In genomic region chr19:56660381-56661105, GRCh38 we compare ENCODE assay signal across 11 cellular contexts. TPM values are rescaled to one million over a fixed set of nuclear protein-coding genes. Genes with fewer than 3 reads are reported as not detected.
DNase-seq lines count a peak whose midpoint lies in the region; ATAC-seq, FAIRE-seq and TF ChIP-seq lines count a peak whose summit lies in the region.
"Had no signal": no experiment of that assay in that cellular context is flagged by ENCODE, and none has a peak within 500 bp of the region (broad histone marks: within the 10 kb centered on the region; RNA-seq: fewer than 3 reads in every experiment).

No MANE protein-coding gene starts in this region.

- CTCF ChIA-PET in H1 (lab: Charles Lee; ENCODE audit: partially characterized antibody): no interaction called here

- H3K4me2 ChIP-seq in DND-41 (ENCODE audit: insufficient read depth, low read length) (no peak overlapping the region), Loucy (ENCODE audit: low read depth, low read length, poor library complexity, severe bottlenecking) (no peak overlapping the region), H1 (ENCODE audit: insufficient read depth in 1 of 2, low read depth in 2 of 2, low read length in 2 of 2) (no peak overlapping the region), mesenchymal stem cell (ENCODE audit: low read length, poor library complexity, severe bottlenecking) (no peak overlapping the region)

- H3F3A ChIP-seq in Loucy (ENCODE audit: low read depth): no peaks in the 10 kb centered on the region

- H4K8ac ChIP-seq in H1 (ENCODE audit: extremely low read depth, insufficient read depth, low read length) (no peak overlapping the region), mesenchymal stem cell (ENCODE audit: low read length) (no peak overlapping the region)

- H2BK5ac ChIP-seq in H1 (ENCODE audit: low read depth, low read length) (no peak overlapping the region), mesenchymal stem cell (ENCODE audit: low read depth, low read length, poor library complexity, severe bottlenecking) (no peak overlapping the region)

- no peak for TF ChIP-seq POLR2A in H1 (IDR thresholded peaks at IDR 0.05; ENCODE audit: control extremely low read depth in 1 of 2, low read depth in 2 of 2, low read length in 2 of 2)

- no peak overlapping the region for H2BK15ac ChIP-seq in H1 (ENCODE audit: low read length)
- H2BK15ac ChIP-seq in mesenchymal stem cell (ENCODE audit: low read depth, poor library complexity, severe bottlenecking): no peak overlapping the region

- no peak overlapping the region for H2AK5ac ChIP-seq in H1 (ENCODE audit: low read depth, low read length)
- no peak overlapping the region for H2AK5ac ChIP-seq in mesenchymal stem cell (ENCODE audit: low read length, severe bottlenecking)

- no peak overlapping the region for H4K91ac ChIP-seq in H1 (replicated peaks; ENCODE audit: insufficient read length, low read length)
- no peak overlapping the region for H4K91ac ChIP-seq in mesenchymal stem cell (ENCODE audit: low read length)

- H3K56ac ChIP-seq in H1 (replicated peaks; ENCODE audit: insufficient read length, low read depth, low read length): no peak overlapping the region

- FAIRE-seq in H1 (lab: Jason Lieb, UNC): no peak

- in situ Hi-C loops in brain microvascular endothelial cell (cut with HindIII; ENCODE audit: low pct_ligation_motif_present, low sequenced_read_pairs): no loop called here

- no peak for ATAC-seq in DND-41 (ENCODE audit: insufficient read depth, low read depth)

- H3K23me2 ChIP-seq in H1 (ENCODE audit: low read depth, low read length): no peaks in the 10 kb centered on the region

- no peak overlapping the region for H2AFZ ChIP-seq in DND-41 (ENCODE audit: low read depth, low read length)
- no peak overlapping the region for H2AFZ ChIP-seq in Loucy (ENCODE audit: low read length)
- no peak overlapping the region for H2AFZ ChIP-seq in H1 (ENCODE audit: low read length)
- no peak overlapping the region for H2AFZ ChIP-seq in mesenchymal stem cell (ENCODE audit: low read depth, low read length)

- TF ChIP-seq RAD21 in H1 (IDR thresholded peaks at IDR 0.05 in 1 of 2, conservative IDR thresholded peaks at IDR 0.05 in 1 of 2; ENCODE audit: low read depth in 2 of 2, low read length in 2 of 2): peak in 1 of 2 experiments; percentile 18; a peak in 2 of 4 replicates

- no peak overlapping the region for H3K18ac ChIP-seq in H1 (ENCODE audit: extremely low read depth, low read length)
- H3K18ac ChIP-seq in mesenchymal stem cell (ENCODE audit: low read depth in 1 of 2, low read length in 2 of 2): no peak overlapping the region

- H3K27me3 ChIP-seq in DND-41 (ENCODE audit: insufficient read depth, low read length, poor library complexity) (no peaks in the 10 kb centered on the region), Loucy (ENCODE audit: insufficient read depth, low read length, poor library complexity, severe bottlenecking) (no peaks in the 10 kb centered on the region), H1 (replicated peaks in 1 of 4; ENCODE audit: control insufficient read depth in 3 of 4, extremely low read depth in 1 of 4, insufficient read depth in 3 of 4, low read length in 3 of 4) (no peaks in the 10 kb centered on the region), brain microvascular endothelial cell (replicated peaks) (no peaks in the 10 kb centered on the region), mesenchymal stem cell (ENCODE audit: control insufficient read depth in 1 of 2, insufficient read depth in 1 of 2, low read length in 2 of 2) (no peaks in the 10 kb centered on the region)

- no peak overlapping the region for H3K27ac ChIP-seq in DND-41 (ENCODE audit: low read length)
- no peak overlapping the region for H3K27ac ChIP-seq in H1 (ENCODE audit: low read depth, low read length)
- H3K27ac ChIP-seq in brain microvascular endothelial cell: no peak overlapping the region
- H3K27ac ChIP-seq in mesenchymal stem cell (ENCODE audit: low read length, poor library complexity, severe bottlenecking): no peak overlapping the region

- no peaks in the 10 kb centered on the region for H4K20me1 ChIP-seq in DND-41 (ENCODE audit: insufficient read depth, low read length)
- H4K20me1 ChIP-seq in Loucy (ENCODE audit: insufficient read depth, low read length, poor library complexity, severe bottlenecking): no peaks in the 10 kb centered on the region
- no peaks in the 10 kb centered on the region for H4K20me1 ChIP-seq in H1 (replicated peaks in 1 of 2; ENCODE audit: control insufficient read depth in 1 of 2, insufficient read depth in 2 of 2, low read length in 2 of 2)

- H2BK20ac ChIP-seq in H1 (ENCODE audit: low read length): no peak overlapping the region

- no peak for TF ChIP-seq EP300 in H1 (IDR thresholded peaks at IDR 0.05; ENCODE audit: borderline replicate concordance in 1 of 2, low read depth in 2 of 2, low read length in 2 of 2)

- no peak overlapping the region for H4K5ac ChIP-seq in H1 (ENCODE audit: insufficient read length, low read depth, low read length)

- no peak overlapping the region for H3K14ac ChIP-seq in H1 (ENCODE audit: insufficient read length)
- no peak overlapping the region for H3K14ac ChIP-seq in mesenchymal stem cell (ENCODE audit: low read length in 2 of 2)

- H3K9me2 ChIP-seq in Loucy (replicated peaks; ENCODE audit: low read depth, low read length): no peaks in the 10 kb centered on the region

- H3K36me3 ChIP-seq in DND-41 (ENCODE audit: insufficient read depth, low read length) (no peaks in the 10 kb centered on the region), Loucy (ENCODE audit: insufficient read depth, low read length) (no peaks in the 10 kb centered on the region), H1 (ENCODE audit: control insufficient read depth in 2 of 4, insufficient read depth in 4 of 4, low read length in 3 of 4) (no peaks in the 10 kb centered on the region; a peak in 1 of 8 replicates), brain microvascular endothelial cell (replicated peaks) (no peaks in the 10 kb centered on the region), mesenchymal stem cell (ENCODE audit: control insufficient read depth in 1 of 2, insufficient read depth in 2 of 2, low read depth in 1 of 2, low read length in 2 of 2) (peaks cover 0 to 5% of the 10 kb centered on the region in 2 experiments)

- H3K9ac ChIP-seq in DND-41 (ENCODE audit: low read depth, low read length) (no peak overlapping the region), Loucy (ENCODE audit: low read depth, low read length, poor library complexity, severe bottlenecking) (no peak overlapping the region), H1 (replicated peaks in 1 of 4; ENCODE audit: extremely low read depth in 1 of 4, low read depth in 3 of 4, low read length in 3 of 4) (no peak overlapping the region), mesenchymal stem cell (ENCODE audit: low read length) (no peak overlapping the region)

- H3K4me1 ChIP-seq in DND-41 (ENCODE audit: insufficient read depth, low read length): no peaks in the 10 kb centered on the region
- H3K4me1 ChIP-seq in Loucy (ENCODE audit: insufficient read depth, low read length, poor library complexity, severe bottlenecking): no peaks in the 10 kb centered on the region
- H3K4me1 ChIP-seq in H1 (replicated peaks in 1 of 4; ENCODE audit: control insufficient read depth in 3 of 4, insufficient read depth in 4 of 4, low read length in 3 of 4): no peaks in the 10 kb centered on the region
- no peaks in the 10 kb centered on the region for H3K4me1 ChIP-seq in mesenchymal stem cell (ENCODE audit: control insufficient read depth, insufficient read depth, low read depth, low read length)

- POLR2A ChIA-PET in H1 (lab: Charles Lee; ENCODE audit: partially characterized antibody): no interaction called here

- TF ChIP-seq CTCF in DND-41 (IDR thresholded peaks at IDR 0.05; ENCODE audit: borderline replicate concordance, extremely low read depth, low read length, poor library complexity, severe bottlenecking) (peak; percentile 37), Loucy (conservative IDR thresholded peaks at IDR 0.05; ENCODE audit: low read length) (0 out of 2 replicates have a peak, but pooled peaks have one; percentile 9), H1 (IDR thresholded peaks at IDR 0.05; ENCODE audit: control extremely low read depth in 1 of 3, insufficient read depth in 1 of 3, low read depth in 1 of 3, low read length in 3 of 3) (peak in 2 of 3 experiments; percentile 8 to 10; a peak in 2 of 4 replicates), brain microvascular endothelial cell (IDR thresholded peaks at IDR 0.05; ENCODE audit: low read depth, low read length, missing control alignments) (no peak)

- H2BK12ac ChIP-seq in H1 (ENCODE audit: low read depth, low read length): no peak overlapping the region
- H2BK12ac ChIP-seq in mesenchymal stem cell (ENCODE audit: low read length in 2 of 2): no peak overlapping the region

- peaks cover 5% of the 10 kb centered on the region for H3K9me3 ChIP-seq in DND-41 (ENCODE audit: insufficient read depth, low read length, severe bottlenecking)
- peaks cover 8% of the 10 kb centered on the region; the same call in 1 of the 2 replicates for H3K9me3 ChIP-seq in Loucy (ENCODE audit: insufficient read depth, low read depth, low read length)
- H3K9me3 ChIP-seq in H1 (ENCODE audit: insufficient read depth in 2 of 2, low read depth in 1 of 2, low read length in 1 of 2): peaks cover 48 to 82% of the 10 kb centered on the region in 2 experiments
- peaks cover 28% of the 10 kb centered on the region for H3K9me3 ChIP-seq in mesenchymal stem cell (ENCODE audit: control insufficient read depth, low read length)

- H3K79me2 ChIP-seq in DND-41 (ENCODE audit: insufficient read depth, low read length): no peaks in the 10 kb centered on the region
- H3K79me2 ChIP-seq in Loucy (ENCODE audit: insufficient read depth, low read length): no peaks in the 10 kb centered on the region
- no peaks in the 10 kb centered on the region for H3K79me2 ChIP-seq in H1 (ENCODE audit: control insufficient read depth in 1 of 2, insufficient read depth in 2 of 2, low read length in 2 of 2)

- no peak overlapping the region for H3K23ac ChIP-seq in H1 (ENCODE audit: insufficient read length)
- H3K23ac ChIP-seq in mesenchymal stem cell (ENCODE audit: low read length in 2 of 2): no peak overlapping the region

- DNase-seq in DND-41: no peak
- DNase-seq in H1 (ENCODE audit: low read depth in 1 of 2, low spot score in 2 of 2): no peak
- DNase-seq in occipital lobe (lab: John Stamatoyannopoulos, UW): peak; percentile 24
- DNase-seq in brain microvascular endothelial cell: no peak
- no peak for DNase-seq in GM03348 (ENCODE audit: low spot score)
- no peak for DNase-seq in MV-4-11 (lab: John Stamatoyannopoulos, UW)
- DNase-seq in mesenchymal stem cell: no peak
- DNase-seq: DMS153, KG1, NCI-H446 had no signal

- H3K4ac ChIP-seq in H1 (replicated peaks; ENCODE audit: insufficient read length, low read depth, low read length): no peak overlapping the region
- H3K4ac ChIP-seq in mesenchymal stem cell (ENCODE audit: low read depth in 1 of 2, low read length in 2 of 2): no peak overlapping the region

- H3K4me3 ChIP-seq in DND-41 (ENCODE audit: low read depth in 1 of 2, low read length in 2 of 2) (no peak overlapping the region), Loucy (ENCODE audit: low read length, poor library complexity, severe bottlenecking) (no peak overlapping the region), H1 (ENCODE audit: extremely low read depth in 1 of 4, insufficient read depth in 2 of 4, low read depth in 3 of 4, low read length in 4 of 4) (no peak overlapping the region), brain microvascular endothelial cell (ENCODE audit: low read depth, low read length) (no peak overlapping the region), mesenchymal stem cell (ENCODE audit: insufficient read depth in 1 of 2, low read depth in 1 of 2, low read length in 2 of 2) (no peak overlapping the region)

- 86% methylated on average over 29 of the region's 32 CpGs; no CpG with 5 or more reads in 1 of the 2 experiments for WGBS in H1 (ENCODE audit: extremely low coverage in 1 of 2, insufficient coverage in 1 of 2, insufficient read length in 1 of 2, insufficient replicate concordance in 2 of 2, low coverage in 1 of 2, low lambda C conversion rate in 2 of 2, missing lambda C conversion rate in 1 of 2), 2 experiments
- 89% methylated on average over 32 of the region's 32 CpGs for WGBS in mesenchymal stem cell

- H3K79me1 ChIP-seq in H1 (ENCODE audit: low read depth, low read length) (no peaks in the 10 kb centered on the region), mesenchymal stem cell (replicated peaks; ENCODE audit: low read length, poor library complexity, severe bottlenecking) (no peaks in the 10 kb centered on the region)

- H2BK120ac ChIP-seq in H1 (replicated peaks; ENCODE audit: low read depth, low read length) (no peak overlapping the region), mesenchymal stem cell (ENCODE audit: low read depth, low read length) (no peak overlapping the region)

RNA-seq across cellular contexts. Expression of gene ZNF835, which starts 11.0 kb away (rescaled TPM):
- 1.8 and 2.2 TPM in 2 replicates for total RNA-seq in H1 (2021; fragmentation: NEBNext Ultra II Directional; extraction: Animal tissue kit (Norgen Biotek cat#: 25700))
- 0.02 and 0.05 TPM in 2 replicates for polyA plus RNA-seq in H1 (2011; rRNA removed)
- polyA plus RNA-seq in H1 (2011; cell fraction: cytosol; rRNA removed): not detected
- polyA plus RNA-seq in H1 (2011; cell fraction: nucleus; rRNA removed): not detected
- not detected in 4 replicates for polyA plus RNA-seq in H1 (2012, experiment 1 of 2)
- polyA plus RNA-seq in H1 (2012, experiment 2 of 2): not detected
- polyA plus RNA-seq in H1 (2013, experiment 1 of 2): 2.2 TPM
- polyA plus RNA-seq in H1 (2013, experiment 2 of 2): 1.9 TPM
- polyA minus RNA-seq in H1 (2011; rRNA and poly(A)+ RNA removed): not detected in 2 replicates
- not detected for polyA minus RNA-seq in H1 (2011; cell fraction: cytosol; rRNA and poly(A)+ RNA removed)
- polyA minus RNA-seq in H1 (2011; cell fraction: nucleus; rRNA and poly(A)+ RNA removed): not detected
- 7.8 TPM for total RNA-seq in occipital lobe
- polyA plus RNA-seq in mesenchymal stem cell (2013, experiment 1 of 2): not detected
- polyA plus RNA-seq in mesenchymal stem cell (2013, experiment 2 of 2): not detected

RNA-seq across cellular contexts. Expression of gene SMIM17, which starts 17.6 kb away (rescaled TPM):
- not detected in 2 replicates for total RNA-seq in H1 (2021; fragmentation: NEBNext Ultra II Directional; extraction: Animal tissue kit (Norgen Biotek cat#: 25700))
- 0.06 TPM in 1 of 2 replicates, not detected in the other for polyA plus RNA-seq in H1 (2011; rRNA removed)
- polyA plus RNA-seq in H1 (2011; cell fraction: cytosol; rRNA removed): 0.13 TPM
- not detected for polyA plus RNA-seq in H1 (2011; cell fraction: nucleus; rRNA removed)
- polyA plus RNA-seq in H1 (2012, experiment 1 of 2): not detected in 4 replicates
- not detected for polyA plus RNA-seq in H1 (2012, experiment 2 of 2)
- polyA plus RNA-seq in H1 (2013, experiment 1 of 2): 0.18 TPM
- polyA plus RNA-seq in H1 (2013, experiment 2 of 2): 0.09 TPM
- polyA minus RNA-seq in H1 (2011; rRNA and poly(A)+ RNA removed): not detected in 2 replicates
- not detected for polyA minus RNA-seq in H1 (2011; cell fraction: cytosol; rRNA and poly(A)+ RNA removed)
- not detected for polyA minus RNA-seq in H1 (2011; cell fraction: nucleus; rRNA and poly(A)+ RNA removed)
- 20.3 TPM for total RNA-seq in occipital lobe
- 0.12 TPM for polyA plus RNA-seq in mesenchymal stem cell (2013, experiment 1 of 2)
- polyA plus RNA-seq in mesenchymal stem cell (2013, experiment 2 of 2): 0.10 TPM

Comparison
In these comparisons a context has a peak if more than half of its experiments do, and no peak if none do; other contexts are left out.
1. RNA of gene SMIM17, which starts 17.6 kb away (total RNA-seq): 20.3 TPM in occipital lobe (single experiment); not detected in H1; every median in the first group is over 10 times any median in the second.